Comparison of ENCODE assay signal across 8 cellular contexts in genomic region chr5:113293613-113294340, GRCh38.
A peak's percentile ranks its signal among the peaks of the same experiment; 100 is the strongest.
DNase-seq lines count a peak whose midpoint lies in the region; ATAC-seq, FAIRE-seq and TF ChIP-seq lines count a peak whose summit lies in the region.

No MANE protein-coding gene starts in this region.

- CTCF ChIA-PET in Calu3 (lab: Charles Lee): interaction anchor here (0.5 to 1.2 kb wide), 6 partner anchors 25 to 1146 kb away, joined by 3 to 5 read pairs (median 4); no protein-coding TSS in a partner anchor

- peak; percentile 25 for ATAC-seq in GM21381 (IDR thresholded peaks at IDR 0.05; ENCODE audit: unreplicated experiment)

- no peak overlapping the region for H3K27ac Mint-ChIP-seq in Calu3 (ENCODE audit: unreplicated experiment)
- H3K27ac Mint-ChIP-seq in IgD-negative memory B cell: no peak overlapping the region

- no peak for FAIRE-seq in kidney (lab: Jason Lieb, UNC)

- peaks cover 12% of the 10 kb centered on the region for H3K36me3 Mint-ChIP-seq in Calu3 (ENCODE audit: insufficient read depth, unreplicated experiment)
- no peaks in the 10 kb centered on the region for H3K36me3 Mint-ChIP-seq in IgD-negative memory B cell

- H3K36me3 ChIP-seq in kidney (ENCODE audit: control insufficient read depth in 1 of 2, insufficient read depth in 2 of 2, low read length in 2 of 2) (no peaks in the 10 kb centered on the region), stomach (no peaks in the 10 kb centered on the region)

- H3K9me3 ChIP-seq in kidney (ENCODE audit: control insufficient read depth in 1 of 2, low read length in 2 of 2) (no peaks in the 10 kb centered on the region), stomach (no peaks in the 10 kb centered on the region)

- intact Hi-C loops in Calu3 (cut with micrococcal nuclease; ENCODE audit: unreplicated experiment): no loop called here
- intact Hi-C loops in kidney (cut with DNase I): no loop called here
- intact Hi-C loops in stomach (cut with DNase I; ENCODE audit: low total_unique reads): no loop called here

- DNase-seq in Calu3: no peak
- peak; percentile 52 for DNase-seq in astrocyte of the spinal cord (ENCODE audit: low read depth, low spot score)
- peak; percentile 53 for DNase-seq in kidney
- DNase-seq in stomach: no peak
- DNase-seq in NCI-H2227 (lab: John Stamatoyannopoulos, UW; ENCODE audit: unreplicated experiment): no peak
- DNase-seq in NCI-H2171 (lab: John Stamatoyannopoulos, UW): no peak

- no TSS peak for BruUV-seq in Calu3 (replicated peaks; lab: Mats Ljungman, UMichigan)

- H3K27ac ChIP-seq in kidney (ENCODE audit: low read depth in 2 of 2, low read length in 2 of 2): peak overlapping the region; percentile 85 to 86
- H3K27ac ChIP-seq in stomach: peak overlapping the region; percentile 62 to 92 (median 84)

- TF ChIP-seq POLR2A in stomach (IDR thresholded peaks at IDR 0.05): no peak

- no peak for TF ChIP-seq EP300 in stomach (IDR thresholded peaks at IDR 0.05)

- H3K9ac ChIP-seq in kidney (ENCODE audit: low read length in 2 of 2): peak overlapping the region; percentile 77 to 82

- 3 to 7% (median 6%) methylated on average over 22 to 26 of the region's 26 CpGs for WGBS in stomach, 5 donors

- H3K4me3 ChIP-seq in astrocyte of the spinal cord (ENCODE audit: low read depth, low read length) (peak overlapping the region; percentile 84), kidney (ENCODE audit: low read length in 2 of 2) (peak overlapping the region; percentile 91 to 97), stomach (peak overlapping the region; percentile 67 to 94 (median 72))

- H3K9me3 Mint-ChIP-seq in Calu3 (ENCODE audit: low read depth, unreplicated experiment): no peaks in the 10 kb centered on the region
- H3K9me3 Mint-ChIP-seq in IgD-negative memory B cell: no peaks in the 10 kb centered on the region

- in situ Hi-C loops in astrocyte of the spinal cord (cut with HindIII; ENCODE audit: low sequenced_read_pairs): no loop called here

- TF ChIP-seq CTCF in Calu3 (IDR thresholded peaks at IDR 0.05; ENCODE audit: unreplicated experiment): no peak
- no peak for TF ChIP-seq CTCF in astrocyte of the spinal cord (IDR thresholded peaks at IDR 0.05; ENCODE audit: low read depth, low read length)
- TF ChIP-seq CTCF in kidney (IDR thresholded peaks at IDR 0.05; ENCODE audit: borderline replicate concordance, extremely low read depth, insufficient read depth): no peak
- no peak for TF ChIP-seq CTCF in stomach (IDR thresholded peaks at IDR 0.05)

- H3K4me3 Mint-ChIP-seq in Calu3 (ENCODE audit: low read depth, unreplicated experiment) (peak overlapping the region; percentile 79), IgD-negative memory B cell (peak overlapping the region; percentile 59 to 95 (median 90))

- H3K27me3 Mint-ChIP-seq in Calu3 (ENCODE audit: unreplicated experiment) (peaks cover 77% of the 10 kb centered on the region), IgD-negative memory B cell (peaks cover 38% of the 10 kb centered on the region)

- H3K4me1 ChIP-seq in kidney (ENCODE audit: control insufficient read depth in 1 of 2, insufficient read depth in 1 of 2, low read depth in 1 of 2, low read length in 2 of 2) (peaks cover 0 to 4% of the 10 kb centered on the region in 2 donors), stomach (peaks cover 6 to 40% (median 25%) of the 10 kb centered on the region in 4 donors)

- peaks cover 0 to 47% (median 6%) of the 10 kb centered on the region in 3 donors for H3K27me3 ChIP-seq in stomach

- H3K4me1 Mint-ChIP-seq in Calu3 (ENCODE audit: low read depth, unreplicated experiment) (no peaks in the 10 kb centered on the region), IgD-negative memory B cell (peaks cover 6 to 16% (median 11%) of the 10 kb centered on the region in 3 donors)

Comparison
In these comparisons a context has a peak if more than half of its experiments do, and no peak if none do; other contexts are left out.
1. DNase-seq: peak in astrocyte of the spinal cord (single experiment) and kidney (single experiment); none in Calu3 (single experiment), stomach (single experiment), NCI-H2227 (single experiment) and NCI-H2171 (single experiment).
2. Peak in every context shown above with its lines, with median percentiles within 50 percentile points of each other: H3K4me3 ChIP-seq.